ENCODE assay signal across 25 cellular contexts in genomic region chr22:19325296-19325950, GRCh38. TPM values are rescaled to one million over a fixed set of nuclear protein-coding genes. Genes with fewer than 3 reads are reported as not detected.
DNase-seq lines count a peak whose midpoint lies in the region; ATAC-seq and TF ChIP-seq lines count a peak whose summit lies in the region.
"Had no signal": no experiment of that assay in that cellular context is flagged by ENCODE, and none has a peak within 500 bp of the region (broad histone marks: within the 10 kb centered on the region; RNA-seq: fewer than 3 reads in every experiment).

No MANE protein-coding gene starts in this region.

- H4K20me1 ChIP-seq in fibroblast of lung (ENCODE audit: control insufficient read depth, extremely low read depth, insufficient read depth, low read length), result no peaks in the 10 kb centered on the region

- intact Hi-C loops in gastrocnemius medialis (cut with DNase I; ENCODE audit: low total_unique reads), result no loop called here
- intact Hi-C loops in left colon (cut with DNase I, micrococcal nuclease), result no loop called here

- H3K27me3 ChIP-seq in fibroblast of lung (ENCODE audit: control insufficient read depth, insufficient read depth, low read length) (no peaks in the 10 kb centered on the region), gastrocnemius medialis (no peaks in the 10 kb centered on the region)
- H3K27me3 ChIP-seq: pancreas had no signal

- H3K36me3 ChIP-seq in fibroblast of lung (ENCODE audit: control insufficient read depth, insufficient read depth, low read length) (peaks cover 7% of the 10 kb centered on the region), gastrocnemius medialis (peaks cover 0 to 18% of the 10 kb centered on the region in 2 donors)

- TF ChIP-seq POLR2A in gastrocnemius medialis (IDR thresholded peaks at IDR 0.05), result no peak

- no peak overlapping the region for H2AFZ ChIP-seq in fibroblast of lung (ENCODE audit: low read length)

- H3K4me2 ChIP-seq in fibroblast of lung (ENCODE audit: extremely low read depth, insufficient read depth, low read length), result no peak overlapping the region
- H3K4me2 ChIP-seq: smooth muscle cell had no signal

- H3K27ac ChIP-seq in fibroblast of lung (ENCODE audit: insufficient read depth, low read length), result no peak overlapping the region
- peak overlapping the region in 1 of 4 donors; percentile 57 for H3K27ac ChIP-seq in gastrocnemius medialis
- H3K27ac ChIP-seq: lower lobe of right lung, pancreas had no signal

- DNase-seq in HCEC 1CT, result peak; percentile 81
- peak; percentile 3 for DNase-seq in RPMI7951 (ENCODE audit: low read depth)
- DNase-seq in fibroblast of lung (ENCODE audit: low read depth in 2 of 2), result peak; percentile 8 to 48
- DNase-seq in gastrocnemius medialis, result no peak
- DNase-seq in left colon, result no peak
- DNase-seq in D341Med (ENCODE audit: low spot score), result no peak
- no peak for DNase-seq in activated CD8-positive, alpha-beta memory T cell treated with anti-CD3 and anti-CD28 coated beads, Interleukin-2, amount 50 U/mL, for 4 hours
- DNase-seq: activated CD8-positive, alpha-beta memory T cell treated with anti-CD3 and anti-CD28 coated beads for 24 hours; amniotic stem cell; Calu3; cerebellar nuclear complex; effector memory CD8-positive, alpha-beta T cell; head of caudate nucleus; immature natural killer cell; lower lobe of right lung; naive thymus-derived CD4-positive, alpha-beta T cell; NCI-H1417 treated with DMSO at 0.1 percent for 48 hours; NCI-H2227 treated with DMSO at 0.1 percent for 48 hours; pancreas; SIG-M5; stimulated activated CD4-positive, alpha-beta T cell treated with anti-CD3 and anti-CD28 coated beads, Interleukin-4, amount 100 ng/mL, for 4 hours; stimulated activated CD8-positive, alpha-beta memory T cell treated with anti-CD3 and anti-CD28 coated beads, Interleukin-4, amount 100 ng/mL, for 48 hours; T-helper 17 cell had no signal

- H3K4me3 ChIP-seq in fibroblast of lung (replicated peaks in 1 of 4; ENCODE audit: control extremely low read depth in 1 of 4, insufficient read depth in 1 of 4, low read depth in 3 of 4, low read length in 4 of 4) (no peak overlapping the region), gastrocnemius medialis (no peak overlapping the region)
- H3K4me3 ChIP-seq: lower lobe of right lung, pancreas, smooth muscle cell had no signal

- no peaks in the 10 kb centered on the region for H3K79me2 ChIP-seq in fibroblast of lung (ENCODE audit: control insufficient read depth, insufficient read depth, low read length)

- in situ Hi-C loops in gastrocnemius medialis (cut with MboI; ENCODE audit: low sequenced_read_pairs in 4 of 4), result loop anchor here in 1 of 4 donors (25.0 kb wide), 1 partner anchor 312 kb away; no protein-coding TSS in a partner anchor

- ATAC-seq in gastrocnemius medialis (peak; percentile 81 to 92), left colon (no peak)
- ATAC-seq: activated T-helper 17 cell treated with anti-CD3 and anti-CD28 coated beads, Interleukin-2, amount 50 U/mL, for 72 hours; effector memory CD8-positive, alpha-beta T cell; lower lobe of right lung; naive thymus-derived CD4-positive, alpha-beta T cell; pancreas; T-helper 17 cell had no signal

- no peak overlapping the region for H3K9ac ChIP-seq in fibroblast of lung (ENCODE audit: insufficient read depth, low read length)

- H3K4me1 ChIP-seq in fibroblast of lung (ENCODE audit: control insufficient read depth, extremely low read depth, insufficient read depth, low read length) (no peaks in the 10 kb centered on the region), gastrocnemius medialis (peaks cover 0 to 8% of the 10 kb centered on the region in 2 donors)
- H3K4me1 ChIP-seq: lower lobe of right lung, pancreas had no signal

- TF ChIP-seq CTCF in fibroblast of lung (conservative IDR thresholded peaks at IDR 0.05 in 1 of 2, IDR thresholded peaks at IDR 0.05 in 1 of 2; ENCODE audit: low read depth in 1 of 2, low read length in 2 of 2) (no peak), gastrocnemius medialis (IDR thresholded peaks at IDR 0.05 in 4 of 5, conservative IDR thresholded peaks at IDR 0.05 in 1 of 5) (no peak)

- no peaks in the 10 kb centered on the region for H3K9me3 ChIP-seq in fibroblast of lung (ENCODE audit: control insufficient read depth, insufficient read depth, low read depth, low read length)
- H3K9me3 ChIP-seq in gastrocnemius medialis, result peaks cover 0 to 5% (median 0%) of the 10 kb centered on the region in 3 donors
- H3K9me3 ChIP-seq: pancreas had no signal

RNA-seq across cellular contexts. Expression of gene CLTCL1, which starts 33.9 kb away (rescaled TPM):
- 2.8 and 3.1 TPM in 2 replicates for total RNA-seq in RPMI7951 (2014; rRNA removed; shearing (Covaris generic))
- total RNA-seq in fibroblast of lung (11.3 and 13.4 TPM in 2 replicates), gastrocnemius medialis (100 to 1,000 TPM; 111 to 311 (median 215) TPM), left colon (1 to 10 TPM; 2.1 to 4.6 TPM)
- polyA plus RNA-seq in fibroblast of lung, result 4.2 and 6.5 TPM in 2 replicates
- polyA plus RNA-seq in fibroblast of lung (2012), result 4.3 and 5.8 TPM in 2 replicates
- polyA minus RNA-seq in fibroblast of lung (ENCODE audit: low replicate concordance), result 6.2 and 28.7 TPM in 2 replicates

Comparison
In these comparisons a context has a peak if more than half of its experiments do, and no peak if none do; other contexts are left out.
1. DNase-seq: peak in HCEC 1CT (single experiment), RPMI7951 (single experiment) and fibroblast of lung (2 of 2); none in gastrocnemius medialis (0 of 2), left colon (0 of 2), D341Med (single experiment) and activated CD8-positive, alpha-beta memory T cell treated with anti-CD3 and anti-CD28 coated beads, Interleukin-2, amount 50 U/mL, for 4 hours (single experiment).